In genomic region chr12:132167610-132168310, GRCh38 we compare ENCODE assay signal across 24 cellular contexts. TPM values are rescaled to one million over a fixed set of nuclear protein-coding genes. Genes with fewer than 3 reads are reported as not detected.
DNase-seq lines count a peak whose midpoint lies in the region; ATAC-seq lines count a peak whose summit lies in the region.
"Had no signal": no experiment of that assay in that cellular context is flagged by ENCODE, and none has a peak within 500 bp of the region (broad histone marks: within the 10 kb centered on the region; RNA-seq: fewer than 3 reads in every experiment).

No MANE protein-coding gene starts in this region.

- H3K27me3 Mint-ChIP-seq in activated CD4-positive, alpha-beta T cell treated with anti-CD3 and anti-CD28 coated beads for 36 hours = peaks cover 2% of the 10 kb centered on the region
- H3K27me3 Mint-ChIP-seq in activated T-helper 17 cell treated with anti-CD3 and anti-CD28 coated beads, Interleukin-2, amount 50 U/mL, for 72 hours = no peaks in the 10 kb centered on the region
- H3K27me3 Mint-ChIP-seq in effector memory CD8-positive, alpha-beta T cell = peaks cover 1 to 5% of the 10 kb centered on the region in 2 donors

- CTCF ChIA-PET in activated CD4-positive, alpha-beta T cell treated with anti-CD3 and anti-CD28 coated beads for 36 hours (lab: Charles Lee) = interaction anchor here (1.1 to 1.8 kb wide), 2 partner anchors 9 to 12 kb away, joined by 3 to 4 read pairs; no protein-coding TSS in a partner anchor

- H3K27ac Mint-ChIP-seq in activated CD4-positive, alpha-beta T cell treated with anti-CD3 and anti-CD28 coated beads for 36 hours = no peak overlapping the region
- H3K27ac Mint-ChIP-seq in activated T-helper 17 cell treated with anti-CD3 and anti-CD28 coated beads, Interleukin-2, amount 50 U/mL, for 72 hours = no peak overlapping the region
- peak overlapping the region in 1 of 2 donors; percentile 49 for H3K27ac Mint-ChIP-seq in effector memory CD8-positive, alpha-beta T cell

- H3K4me1 Mint-ChIP-seq in activated CD4-positive, alpha-beta T cell treated with anti-CD3 and anti-CD28 coated beads for 36 hours = peaks cover 13% of the 10 kb centered on the region
- peaks cover 15% of the 10 kb centered on the region for H3K4me1 Mint-ChIP-seq in activated T-helper 17 cell treated with anti-CD3 and anti-CD28 coated beads, Interleukin-2, amount 50 U/mL, for 72 hours
- peaks cover 5 to 8% of the 10 kb centered on the region in 2 donors for H3K4me1 Mint-ChIP-seq in effector memory CD8-positive, alpha-beta T cell (ENCODE audit: low read depth in 2 of 2)

- no peak for DNase-seq in activated CD4-positive, alpha-beta T cell treated with anti-CD3 and anti-CD28 coated beads for 36 hours
- no peak for DNase-seq in activated CD4-positive, alpha-beta T cell treated with anti-CD3 and anti-CD28 coated beads for 4 hours
- DNase-seq in stimulated activated naive CD4-positive, alpha-beta T cell treated with Interleukin-2 at 50 U/mL for 16 hours (lab: John Stamatoyannopoulos, UW) = peak; percentile 24
- no peak for DNase-seq in stimulated activated naive CD4-positive, alpha-beta T cell (lab: John Stamatoyannopoulos, UW)
- DNase-seq in effector memory CD8-positive, alpha-beta T cell = no peak
- DNase-seq in NCI-H187 treated with DMSO at 0.1 percent for 48 hours (lab: John Stamatoyannopoulos, UW) = no peak
- DNase-seq: 8988T; activated CD4-positive, CD25-positive, alpha-beta regulatory T cell; activated effector memory CD4-positive, alpha-beta T cell treated with Interleukin-2 at 50 U/mL for 16 hours; AML-193; amygdala; dermis blood vessel endothelial cell; DMS79 treated with DMSO at 0.1 percent for 48 hours; HCEC 1CT; islet precursor cell; mammary epithelial cell; NCI-H1436 treated with DMSO at 0.1 percent for 48 hours; NCI-H2171 treated with DMSO at 0.1 percent for 48 hours; NCI-H69; occipital lobe; retina; SJCRH30 had no signal

- intact Hi-C loops in activated CD4-positive, alpha-beta T cell treated with anti-CD3 and anti-CD28 coated beads for 36 hours (cut with DNase I, micrococcal nuclease) = no loop called here

- POLR2A ChIA-PET in activated CD4-positive, alpha-beta T cell treated with anti-CD3 and anti-CD28 coated beads for 36 hours (lab: Charles Lee) = no interaction called here

- peak; percentile 13 for ATAC-seq in activated CD4-positive, alpha-beta T cell treated with anti-CD3 and anti-CD28 coated beads for 36 hours
- peak; percentile 28 for ATAC-seq in activated T-helper 17 cell treated with anti-CD3 and anti-CD28 coated beads, Interleukin-2, amount 50 U/mL, for 72 hours (replicated peaks)
- ATAC-seq in effector memory CD8-positive, alpha-beta T cell (replicated peaks) = no peak
- ATAC-seq in HG02885 (IDR thresholded peaks at IDR 0.05; ENCODE audit: poor library complexity, unreplicated experiment) = no peak

- H3K4me3 Mint-ChIP-seq in activated CD4-positive, alpha-beta T cell treated with anti-CD3 and anti-CD28 coated beads for 36 hours = no peak overlapping the region
- no peak overlapping the region for H3K4me3 Mint-ChIP-seq in activated T-helper 17 cell treated with anti-CD3 and anti-CD28 coated beads, Interleukin-2, amount 50 U/mL, for 72 hours
- no peak overlapping the region for H3K4me3 Mint-ChIP-seq in effector memory CD8-positive, alpha-beta T cell

- H3K9me3 Mint-ChIP-seq in activated CD4-positive, alpha-beta T cell treated with anti-CD3 and anti-CD28 coated beads for 36 hours (ENCODE audit: low read depth) = no peaks in the 10 kb centered on the region
- no peaks in the 10 kb centered on the region for H3K9me3 Mint-ChIP-seq in activated T-helper 17 cell treated with anti-CD3 and anti-CD28 coated beads, Interleukin-2, amount 50 U/mL, for 72 hours
- H3K9me3 Mint-ChIP-seq in effector memory CD8-positive, alpha-beta T cell = peaks cover 0 to 13% of the 10 kb centered on the region in 2 donors

- no peaks in the 10 kb centered on the region for H3K36me3 Mint-ChIP-seq in activated CD4-positive, alpha-beta T cell treated with anti-CD3 and anti-CD28 coated beads for 36 hours (ENCODE audit: low read depth)
- no peaks in the 10 kb centered on the region for H3K36me3 Mint-ChIP-seq in activated T-helper 17 cell treated with anti-CD3 and anti-CD28 coated beads, Interleukin-2, amount 50 U/mL, for 72 hours (ENCODE audit: low read depth)
- H3K36me3 Mint-ChIP-seq in effector memory CD8-positive, alpha-beta T cell (ENCODE audit: insufficient read depth) = no peaks in the 10 kb centered on the region

RNA-seq across cellular contexts. Expression of gene NOC4L, which starts 23.5 kb away (rescaled TPM):
- 10 to 100 TPM; 30.5 to 35.7 TPM for total RNA-seq in activated CD4-positive, alpha-beta T cell treated with anti-CD3 and anti-CD28 coated beads for 36 hours
- 10 to 100 TPM; 17.0 to 39.9 TPM for total RNA-seq in activated T-helper 17 cell treated with anti-CD3 and anti-CD28 coated beads, Interleukin-2, amount 50 U/mL, for 72 hours

RNA-seq across cellular contexts. Expression of gene DDX51, which starts 23.6 kb away (rescaled TPM):
- 10 to 100 TPM; 19.2 to 31.4 TPM for total RNA-seq in activated CD4-positive, alpha-beta T cell treated with anti-CD3 and anti-CD28 coated beads for 36 hours
- total RNA-seq in activated T-helper 17 cell treated with anti-CD3 and anti-CD28 coated beads, Interleukin-2, amount 50 U/mL, for 72 hours = 10 to 100 TPM; 20.7 to 44.5 TPM

Comparison
In these comparisons a context has a peak if more than half of its experiments do, and no peak if none do; other contexts are left out.
1. ATAC-seq: peak in activated CD4-positive, alpha-beta T cell treated with anti-CD3 and anti-CD28 coated beads for 36 hours (single experiment) and activated T-helper 17 cell treated with anti-CD3 and anti-CD28 coated beads, Interleukin-2, amount 50 U/mL, for 72 hours (single experiment); none in effector memory CD8-positive, alpha-beta T cell (single experiment) and HG02885 (single experiment).